ENCODE assay signal across 8 cellular contexts in the genomic region with DNA sequence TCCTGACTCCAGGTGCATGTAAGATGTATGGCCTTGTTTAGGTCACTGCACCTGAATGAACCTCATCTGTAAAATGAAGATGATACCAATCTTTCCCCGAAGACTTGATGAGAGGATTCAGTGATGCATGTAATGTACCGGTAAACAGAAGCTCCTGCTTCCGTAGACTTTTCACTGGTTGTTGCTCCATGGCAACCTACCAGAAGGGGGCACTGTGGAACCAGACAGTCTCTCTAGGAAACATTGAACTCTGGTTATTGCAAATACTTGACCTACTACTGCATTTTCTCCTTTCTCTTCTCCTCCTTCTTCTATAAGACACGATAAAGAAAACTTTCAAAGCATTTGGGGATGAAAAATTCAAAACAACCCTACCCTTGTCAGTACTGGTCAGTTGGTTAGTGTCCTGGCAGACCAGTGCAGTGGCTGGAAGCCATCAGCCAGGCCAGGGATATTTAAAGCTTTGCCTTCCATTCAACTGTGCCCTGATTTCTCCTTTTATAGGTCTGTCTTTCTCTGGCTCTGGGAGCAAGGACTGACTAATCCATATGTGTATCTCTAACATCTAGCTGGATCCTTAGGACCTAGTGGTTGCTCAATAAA.
DNase-seq lines count a peak whose midpoint lies in the region; ATAC-seq and TF ChIP-seq lines count a peak whose summit lies in the region.

No MANE protein-coding gene starts in this region.

- TF ChIP-seq CTCF in VCaP (conservative IDR thresholded peaks at IDR 0.05), result peak; percentile 42

- H3K27ac ChIP-seq in VCaP, result no peak overlapping the region

- H3K4me3 ChIP-seq in Jurkat, Clone E6-1 (ENCODE audit: low read length), result no peak overlapping the region

- no peak for ATAC-seq in GM18498 (IDR thresholded peaks at IDR 0.05; ENCODE audit: unreplicated experiment)

- peak; percentile 48 for DNase-seq in activated CD4-positive, alpha-beta T cell treated with anti-CD3 and anti-CD28 coated beads for 48 hours
- DNase-seq in activated CD4-positive, alpha-beta T cell treated with anti-CD3 and anti-CD28 coated beads, Interleukin-2, amount 50 U/mL, for 4 hours, result no peak
- peak; percentile 24 for DNase-seq in Jurkat, Clone E6-1 (ENCODE audit: low read depth, low spot score)
- DNase-seq in iPS-NIHi11 (ENCODE audit: low spot score) (peak; percentile 49), activated T-cell treated with anti-CD3 and anti-CD28 coated beads for 4 hours (no peak)
- no peak for DNase-seq in activated effector memory CD4-positive, alpha-beta T cell treated with Interleukin-2 at 50 U/mL for 16 hours

Comparison
In these comparisons a context has a peak if more than half of its experiments do, and no peak if none do; other contexts are left out.
1. DNase-seq: peak in activated CD4-positive, alpha-beta T cell treated with anti-CD3 and anti-CD28 coated beads for 48 hours (single experiment), Jurkat, Clone E6-1 (single experiment) and iPS-NIHi11 (single experiment); none in activated CD4-positive, alpha-beta T cell treated with anti-CD3 and anti-CD28 coated beads, Interleukin-2, amount 50 U/mL, for 4 hours (0 of 2), activated effector memory CD4-positive, alpha-beta T cell treated with Interleukin-2 at 50 U/mL for 16 hours (single experiment) and activated T-cell treated with anti-CD3 and anti-CD28 coated beads for 4 hours (single experiment).